1 cellular context compared by ENCODE assay signal in the genomic region with DNA sequence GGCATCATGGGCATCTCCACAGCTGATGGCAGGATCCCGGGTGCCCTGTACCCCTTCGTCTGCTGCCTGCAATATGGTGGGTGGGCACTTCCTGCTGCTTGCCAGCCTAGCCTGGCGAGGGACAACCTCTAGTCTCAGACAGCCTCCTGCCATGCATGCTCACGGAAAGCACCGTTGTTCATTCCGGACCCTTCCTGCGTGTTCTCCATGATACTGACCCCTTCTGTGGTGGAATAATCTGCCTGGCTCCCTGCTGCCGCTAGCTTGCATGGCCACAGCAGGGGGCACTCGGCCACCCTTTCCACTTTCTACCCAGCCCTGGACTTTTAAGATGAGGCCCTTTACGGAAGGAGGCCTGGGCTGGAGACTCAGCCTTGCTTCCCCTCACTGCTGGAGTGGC.
TF ChIP-seq lines count a peak whose summit lies in the region.

No MANE protein-coding gene starts in this region.

TF ChIP-seq in HepG2, 621 proteins besides CTCF, POLR2A, EP300 and RAD21:
- TF ChIP-seq THAP11 (CRISPR knock-in tag; IDR thresholded peaks at IDR 0.05): no peak
- TF ChIP-seq STAG1 (CRISPR knock-in tag; IDR thresholded peaks at IDR 0.05): 0 out of 2 replicates have a peak, but pooled peaks have one; percentile 5
- TF ChIP-seq, protein P1, sequence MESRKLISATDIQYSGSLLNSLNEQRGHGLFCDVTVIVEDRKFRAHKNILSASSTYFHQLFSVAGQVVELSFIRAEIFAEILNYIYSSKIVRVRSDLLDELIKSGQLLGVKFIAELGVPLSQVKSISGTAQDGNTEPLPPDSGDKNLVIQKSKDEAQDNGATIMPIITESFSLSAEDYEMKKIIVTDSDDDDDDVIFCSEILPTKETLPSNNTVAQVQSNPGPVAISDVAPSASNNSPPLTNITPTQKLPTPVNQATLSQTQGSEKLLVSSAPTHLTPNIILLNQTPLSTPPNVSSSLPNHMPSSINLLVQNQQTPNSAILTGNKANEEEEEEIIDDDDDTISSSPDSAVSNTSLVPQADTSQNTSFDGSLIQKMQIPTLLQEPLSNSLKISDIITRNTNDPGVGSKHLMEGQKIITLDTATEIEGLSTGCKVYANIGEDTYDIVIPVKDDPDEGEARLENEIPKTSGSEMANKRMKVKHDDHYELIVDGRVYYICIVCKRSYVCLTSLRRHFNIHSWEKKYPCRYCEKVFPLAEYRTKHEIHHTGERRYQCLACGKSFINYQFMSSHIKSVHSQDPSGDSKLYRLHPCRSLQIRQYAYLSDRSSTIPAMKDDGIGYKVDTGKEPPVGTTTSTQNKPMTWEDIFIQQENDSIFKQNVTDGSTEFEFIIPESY (CRISPR knock-in tag; IDR thresholded peaks at IDR 0.05): peak; percentile 36; the same call in 1 of the 2 replicates
